10 cellular contexts compared by ENCODE assay signal in the genomic region with DNA sequence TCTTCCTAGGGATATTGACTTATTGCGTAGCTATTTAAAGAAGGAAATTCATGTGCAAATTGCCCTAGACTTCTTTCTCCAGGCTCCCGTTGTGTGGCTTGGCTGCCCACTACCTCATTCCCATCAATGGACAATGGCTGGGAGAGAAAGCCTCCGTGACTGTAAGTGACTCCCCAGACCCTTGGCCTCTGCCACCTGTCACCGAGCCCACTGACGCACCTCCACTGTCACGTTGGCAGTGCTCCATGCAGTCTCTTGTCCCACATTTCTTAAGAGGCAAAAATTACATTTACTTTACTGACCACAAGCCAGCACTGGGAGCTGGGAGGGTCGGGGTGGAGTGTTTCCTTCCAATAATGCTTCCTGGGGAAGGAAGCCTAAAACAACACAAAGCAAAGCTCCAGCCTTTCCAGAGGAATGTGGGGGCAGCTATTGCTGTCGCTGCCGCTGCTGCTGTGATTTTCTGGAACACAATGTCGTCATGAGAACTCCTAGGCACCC.
DNase-seq lines count a peak whose midpoint lies in the region; ATAC-seq and TF ChIP-seq lines count a peak whose summit lies in the region.
"Had no signal": no experiment of that assay in that cellular context is flagged by ENCODE, and none has a peak within 500 bp of the region (broad histone marks: within the 10 kb centered on the region; RNA-seq: fewer than 3 reads in every experiment).

No MANE protein-coding gene starts in this region.

- H3K27me3 ChIP-seq in mammary epithelial cell (ENCODE audit: insufficient read depth, low read length): no peaks in the 10 kb centered on the region
- no peaks in the 10 kb centered on the region for H3K27me3 ChIP-seq in neuron (ENCODE audit: insufficient read depth, low read length)
- no peaks in the 10 kb centered on the region for H3K27me3 ChIP-seq in aorta (ENCODE audit: control insufficient read depth in 1 of 2, insufficient read depth in 2 of 2, low read length in 1 of 2)
- H3K27me3 ChIP-seq in PC-9 (ENCODE audit: insufficient read depth, low read depth): no peaks in the 10 kb centered on the region

- peak; percentile 88 for ATAC-seq in aorta (ENCODE audit: low FRiP score)

- peaks cover 51% of the 10 kb centered on the region for H3K4me1 Mint-ChIP-seq in MCF 10A (ENCODE audit: insufficient read depth, unreplicated experiment)

- H3K9ac ChIP-seq in mammary epithelial cell (ENCODE audit: insufficient read depth, low read length): no peak overlapping the region

- H2AFZ ChIP-seq in mammary epithelial cell (ENCODE audit: low read depth, low read length): no peak overlapping the region
- peak overlapping the region; percentile 58 for H2AFZ ChIP-seq in neuron (ENCODE audit: low read depth, low read length)
- no peak overlapping the region for H2AFZ ChIP-seq in PC-9

- H4K20me1 ChIP-seq in mammary epithelial cell (ENCODE audit: insufficient read depth, low read length) (no peaks in the 10 kb centered on the region), PC-9 (ENCODE audit: insufficient read depth) (no peaks in the 10 kb centered on the region)

- in situ Hi-C loops in mammary epithelial cell (cut with MboI; ENCODE audit: low sequenced_read_pairs in 2 of 2): no loop called here

- H3K36me3 ChIP-seq in mammary epithelial cell (ENCODE audit: insufficient read depth, low read length) (no peaks in the 10 kb centered on the region), neuron (ENCODE audit: insufficient read depth, low read length) (no peaks in the 10 kb centered on the region), aorta (ENCODE audit: control insufficient read depth in 1 of 2, insufficient read depth in 2 of 2, low read length in 1 of 2) (no peaks in the 10 kb centered on the region), PC-9 (ENCODE audit: low read depth) (no peaks in the 10 kb centered on the region)

- TF ChIP-seq CTCF in MCF 10A (IDR thresholded peaks at IDR 0.05; ENCODE audit: unreplicated experiment) (no peak), mammary epithelial cell (conservative IDR thresholded peaks at IDR 0.05 in 1 of 2, IDR thresholded peaks at IDR 0.05 in 1 of 2; ENCODE audit: extremely low read depth in 1 of 2, insufficient read depth in 1 of 2, low read depth in 1 of 2, low read length in 2 of 2) (no peak), fibroblast of villous mesenchyme (IDR thresholded peaks at IDR 0.05; ENCODE audit: insufficient read depth, low read depth, low read length) (no peak), PC-9 (conservative IDR thresholded peaks at IDR 0.05) (no peak)

- DNase-seq in MCF 10A (ENCODE audit: unreplicated experiment) (peak; percentile 79), mammary epithelial cell (no peak), fibroblast of villous mesenchyme (ENCODE audit: low read depth) (peak; percentile 64), aorta (peak; percentile 84 to 90), mesenteric fat pad (ENCODE audit: low spot score) (no peak), NOMO-1 treated with dmso at 0.1 percent for 144 hours (lab: John Stamatoyannopoulos, UW; ENCODE audit: unreplicated experiment) (no peak), PC-9 (no peak)
- DNase-seq: kidney glomerular epithelial cell, NCI-H446 had no signal

- H3F3A ChIP-seq in PC-9 (ENCODE audit: insufficient read depth, low read depth): peaks cover 13% of the 10 kb centered on the region

- intact Hi-C loops in MCF 10A (cut with micrococcal nuclease): no loop called here
- intact Hi-C loops in mammary epithelial cell (cut with micrococcal nuclease): no loop called here
- intact Hi-C loops in aorta (cut with DNase I): loop anchor here in 1 of 2 donors (2.0 kb wide), 1 partner anchor 29 kb away; no protein-coding TSS in a partner anchor
- intact Hi-C loops in PC-9 (cut with micrococcal nuclease; ENCODE audit: unreplicated experiment): no loop called here

- dilution Hi-C loops in mammary epithelial cell (cut with HindIII; ENCODE audit: low sequenced_read_pairs): no loop called here

- BruUV-seq in MCF 10A (replicated peaks; lab: Mats Ljungman, UMichigan): no TSS peak
- BruUV-seq in mammary epithelial cell (replicated peaks; lab: Mats Ljungman, UMichigan): no TSS peak
- no TSS peak for BruUV-seq in PC-9 (replicated peaks; lab: Mats Ljungman, UMichigan)

- no peaks in the 10 kb centered on the region for H3K27me3 Mint-ChIP-seq in MCF 10A (ENCODE audit: insufficient read depth, unreplicated experiment)

- no peaks in the 10 kb centered on the region for H3K9me2 ChIP-seq in PC-9 (ENCODE audit: insufficient read depth)

- CTCF ChIA-PET in MCF 10A (lab: Yijun Ruan, JAX) (interaction anchor here (0.6 to 0.7 kb wide), 2 partner anchors 44 to 1238 kb away, joined by 3 read pairs; no protein-coding TSS in a partner anchor), mammary epithelial cell (lab: Charles Lee; ENCODE audit: low non-redundant PET) (no interaction called here), PC-9 (lab: Charles Lee) (interaction anchor here (1.0 kb wide), 1 partner anchor 29 kb away, joined by 9 read pairs; no protein-coding TSS in a partner anchor)

- peaks cover 9% of the 10 kb centered on the region for H3K9me3 Mint-ChIP-seq in MCF 10A (ENCODE audit: unreplicated experiment)

- no peaks in the 10 kb centered on the region for H3K36me3 Mint-ChIP-seq in MCF 10A (ENCODE audit: insufficient read depth, unreplicated experiment)

- H3K27ac Mint-ChIP-seq in MCF 10A (ENCODE audit: low read depth, unreplicated experiment): no peak overlapping the region

- H3K4me3 ChIP-seq in mammary epithelial cell (replicated peaks in 1 of 3; ENCODE audit: insufficient read depth in 1 of 3, low read depth in 2 of 3, low read length in 3 of 3): no peak overlapping the region
- no peak overlapping the region for H3K4me3 ChIP-seq in fibroblast of villous mesenchyme (ENCODE audit: low read depth, low read length)
- H3K4me3 ChIP-seq in neuron (ENCODE audit: low read length): peak overlapping the region; percentile 12
- H3K4me3 ChIP-seq in aorta (ENCODE audit: low read length in 2 of 2): peak overlapping the region in 1 of 2 donors; percentile 9
- no peak overlapping the region for H3K4me3 ChIP-seq in PC-9

- H3K9me3 ChIP-seq in mammary epithelial cell (replicated peaks; ENCODE audit: insufficient read depth, low read length) (no peaks in the 10 kb centered on the region), neuron (ENCODE audit: low read length) (no peaks in the 10 kb centered on the region), aorta (ENCODE audit: control insufficient read depth, low read length) (no peaks in the 10 kb centered on the region), PC-9 (ENCODE audit: insufficient read depth, low read depth) (0 out of 2 replicates have a peak, but pooled peaks cover 8% of the 10 kb centered on the region)

- no peak overlapping the region for H3K27ac ChIP-seq in mammary epithelial cell (ENCODE audit: insufficient read depth, low read depth, low read length)
- peak overlapping the region; percentile 39 to 61 for H3K27ac ChIP-seq in aorta (ENCODE audit: low read depth in 1 of 2, low read length in 2 of 2)
- no peak overlapping the region for H3K27ac ChIP-seq in PC-9

- H3K79me2 ChIP-seq in mammary epithelial cell (ENCODE audit: insufficient read depth, low read length) (no peaks in the 10 kb centered on the region), PC-9 (ENCODE audit: low read depth) (no peaks in the 10 kb centered on the region)

- POLR2A ChIA-PET in MCF 10A (lab: Yijun Ruan, JAX): interaction anchor here (0.7 kb wide), 1 partner anchor 53 kb away, joined by 3 read pairs; no protein-coding TSS in a partner anchor
- POLR2A ChIA-PET in PC-9 (lab: Charles Lee; ENCODE audit: unreplicated experiment): interaction anchor here (0.7 kb wide), 1 partner anchor 12 kb away, joined by 5 read pairs; no protein-coding TSS in a partner anchor

- WGBS in mammary epithelial cell (ENCODE audit: low coverage, missing lambda C conversion rate): 55% methylated on average over 8 of the region's 10 CpGs
- WGBS in aorta, 2 donors: 0 to 5% methylated on average over 10 of the region's 10 CpGs

- H3K4me3 Mint-ChIP-seq in MCF 10A (ENCODE audit: unreplicated experiment): no peak overlapping the region

- H3K4me1 ChIP-seq in mammary epithelial cell (ENCODE audit: insufficient read depth, low read length) (peaks cover 19% of the 10 kb centered on the region), neuron (ENCODE audit: insufficient read depth, low read length) (peaks cover 23% of the 10 kb centered on the region), aorta (ENCODE audit: control insufficient read depth in 1 of 2, insufficient read depth in 2 of 2, low read length in 2 of 2) (peaks cover 2 to 7% of the 10 kb centered on the region in 2 donors), PC-9 (replicated peaks; ENCODE audit: insufficient read depth) (peaks cover 28% of the 10 kb centered on the region)

- no peak overlapping the region for H3K4me2 ChIP-seq in mammary epithelial cell (ENCODE audit: insufficient read depth, low read depth, low read length)
- H3K4me2 ChIP-seq in PC-9: no peak overlapping the region

Comparison
In these comparisons a context has a peak if more than half of its experiments do, and no peak if none do; other contexts are left out.
1. DNase-seq: peak in MCF 10A (single experiment), fibroblast of villous mesenchyme (single experiment) and aorta (2 of 2); none in mammary epithelial cell (single experiment), mesenteric fat pad (single experiment), NOMO-1 treated with dmso at 0.1 percent for 144 hours (single experiment) and PC-9 (0 of 2).
2. H3K27ac ChIP-seq: peak in aorta (2 of 2); none in mammary epithelial cell (single experiment) and PC-9 (single experiment).